ENCODE assay signal across 27 cellular contexts in genomic region chr20:18992418-18992817, GRCh38.
"Had no signal": no experiment of that assay in that cellular context is flagged by ENCODE, and none has a peak within 500 bp of the region (broad histone marks: within the 10 kb centered on the region; RNA-seq: fewer than 3 reads in every experiment).

No MANE protein-coding gene starts in this region.

- H3K4me3 ChIP-seq: ascending aorta, MG63, SJSA1 had no signal

- H3K36me3 Mint-ChIP-seq: activated CD4-positive, alpha-beta memory T cell treated with anti-CD3 and anti-CD28 coated beads for 36 hours; activated naive CD4-positive, alpha-beta T cell treated with anti-CD3 and anti-CD28 coated beads, Interleukin-2, amount 50 U/mL, for 72 hours; brain had no signal

- H3K4me1 Mint-ChIP-seq: activated CD4-positive, alpha-beta T cell treated with anti-CD3 and anti-CD28 coated beads, Interleukin-2, amount 10 ng/mL, durations not matched to agents 7 days and 5 days; activated naive CD8-positive, alpha-beta T cell treated with anti-CD3 and anti-CD28 coated beads, Interleukin-2, amount 50 U/mL, for 24 hours; brain; central memory CD8-positive, alpha-beta T cell; T-helper 17 cell had no signal

- H3K9me3 ChIP-seq: ascending aorta, MG63, SJSA1 had no signal

- H3K27ac Mint-ChIP-seq: activated CD4-positive, alpha-beta memory T cell treated with anti-CD3 and anti-CD28 coated beads for 36 hours; activated CD4-positive, alpha-beta T cell treated with anti-CD3 and anti-CD28 coated beads, Interleukin-2, amount 10 ng/mL, durations not matched to agents 7 days and 5 days; activated naive CD4-positive, alpha-beta T cell treated with anti-CD3 and anti-CD28 coated beads, Interleukin-2, amount 50 U/mL, for 72 hours; activated naive CD8-positive, alpha-beta T cell treated with anti-CD3 and anti-CD28 coated beads, Interleukin-2, amount 50 U/mL, for 24 hours; brain; T-helper 17 cell had no signal

- H3K36me3 ChIP-seq: ascending aorta, MG63, SJSA1 had no signal

- H3K27me3 Mint-ChIP-seq: activated CD4-positive, alpha-beta memory T cell treated with anti-CD3 and anti-CD28 coated beads for 36 hours; activated CD4-positive, alpha-beta T cell treated with anti-CD3 and anti-CD28 coated beads, Interleukin-2, amount 10 ng/mL, durations not matched to agents 7 days and 5 days; activated naive CD8-positive, alpha-beta T cell treated with anti-CD3 and anti-CD28 coated beads, Interleukin-2, amount 50 U/mL, for 24 hours; central memory CD8-positive, alpha-beta T cell; T-helper 17 cell had no signal

- FAIRE-seq: RCC 7860 had no signal

- H3K4me1 ChIP-seq: ascending aorta, SJSA1 had no signal

- H3K9me3 Mint-ChIP-seq: activated CD4-positive, alpha-beta T cell treated with anti-CD3 and anti-CD28 coated beads, Interleukin-2, amount 10 ng/mL, durations not matched to agents 7 days and 5 days; activated naive CD8-positive, alpha-beta T cell treated with anti-CD3 and anti-CD28 coated beads, Interleukin-2, amount 50 U/mL, for 24 hours; activated T-cell treated with anti-CD3 and anti-CD28 coated beads, Interleukin-2, amount 50 U/mL, for 4 hours had no signal

- ATAC-seq: activated naive CD4-positive, alpha-beta T cell treated with anti-CD3 and anti-CD28 coated beads, Interleukin-2, amount 50 U/mL, for 72 hours; activated naive CD8-positive, alpha-beta T cell treated with anti-CD3 and anti-CD28 coated beads, Interleukin-2, amount 50 U/mL, for 24 hours; activated T-cell treated with anti-CD3 and anti-CD28 coated beads, Interleukin-2, amount 50 U/mL, for 4 hours; T-helper 17 cell had no signal

- H3K27ac ChIP-seq: ascending aorta, SJSA1, VCaP had no signal

- H3K27me3 ChIP-seq: ascending aorta, MG63, SJSA1 had no signal

- H3K4me3 Mint-ChIP-seq: activated CD4-positive, alpha-beta memory T cell treated with anti-CD3 and anti-CD28 coated beads for 36 hours; activated CD4-positive, alpha-beta T cell treated with anti-CD3 and anti-CD28 coated beads, Interleukin-2, amount 10 ng/mL, durations not matched to agents 7 days and 5 days; activated naive CD8-positive, alpha-beta T cell treated with anti-CD3 and anti-CD28 coated beads, Interleukin-2, amount 50 U/mL, for 24 hours; activated T-cell treated with anti-CD3 and anti-CD28 coated beads, Interleukin-2, amount 50 U/mL, for 4 hours; brain; central memory CD8-positive, alpha-beta T cell; T-helper 17 cell had no signal

- DNase-seq: activated CD4-positive, alpha-beta memory T cell treated with anti-CD3 and anti-CD28 coated beads for 36 hours; activated CD4-positive, alpha-beta T cell treated with anti-CD3 and anti-CD28 coated beads, Interleukin-2, amount 10 ng/mL, durations not matched to agents 7 days and 5 days; activated CD4-positive, CD25-positive, alpha-beta regulatory T cell; activated CD8-positive, alpha-beta memory T cell treated with anti-CD3 and anti-CD28 coated beads for 24 hours; activated effector memory CD4-positive, alpha-beta T cell treated with anti-CD3 and anti-CD28 coated beads, Interleukin-2, amount 50 U/mL, for 16 hours; activated naive CD4-positive, alpha-beta T cell treated with Interleukin-2 at 50 U/mL for 16 hours; activated naive CD8-positive, alpha-beta T cell treated with anti-CD3 and anti-CD28 coated beads, Interleukin-2, amount 50 U/mL, for 24 hours; activated T-cell treated with anti-CD3 and anti-CD28 coated beads, Interleukin-2, amount 50 U/mL, for 4 hours; amniotic stem cell; MG63; MV-4-11; NCI-H1105; NCI-H1436; NCI-H1694 treated with DMSO at 0.1 percent for 48 hours; NCI-H2029 treated with DMSO at 0.1 percent for 48 hours; NCI-H510A treated with DMSO at 0.1 percent for 48 hours; NCI-H69; SHP77; T-helper 17 cell; T-helper 9 cell had no signal
